11 cellular contexts compared by ENCODE assay signal in genomic region chr7:22481726-22482125, GRCh38. TPM values are rescaled to one million over a fixed set of nuclear protein-coding genes. Genes with fewer than 3 reads are reported as not detected.
DNase-seq lines count a peak whose midpoint lies in the region; ATAC-seq and TF ChIP-seq lines count a peak whose summit lies in the region.
"Had no signal": no experiment of that assay in that cellular context is flagged by ENCODE, and none has a peak within 500 bp of the region (broad histone marks: within the 10 kb centered on the region; RNA-seq: fewer than 3 reads in every experiment).

No MANE protein-coding gene starts in this region.

- peaks cover 7% of the 10 kb centered on the region for H3K27me3 Mint-ChIP-seq in endothelial cell (ENCODE audit: unreplicated experiment)

- no peak overlapping the region for H3K9ac ChIP-seq in smooth muscle cell (ENCODE audit: low read depth)

- H3K4me2 ChIP-seq in smooth muscle cell: no peak overlapping the region

- peaks cover 30% of the 10 kb centered on the region for H3K4me1 Mint-ChIP-seq in endothelial cell (ENCODE audit: unreplicated experiment)

- no peaks in the 10 kb centered on the region for H3K4me1 ChIP-seq in smooth muscle cell (ENCODE audit: low read depth)

- H4K20me1 ChIP-seq in smooth muscle cell (ENCODE audit: low read depth): no peaks in the 10 kb centered on the region

- 59% methylated on average over 5 of the region's 5 CpGs for WGBS in smooth muscle cell (ENCODE audit: low lambda C conversion rate)

- H3K27me3 ChIP-seq in smooth muscle cell (ENCODE audit: low read depth): no peaks in the 10 kb centered on the region

- H3K4me3 ChIP-seq in coronary artery (no peak overlapping the region), smooth muscle cell (no peak overlapping the region)
- H3K4me3 ChIP-seq: K562 had no signal

- H3K27ac ChIP-seq in coronary artery (no peak overlapping the region), smooth muscle cell (ENCODE audit: low read depth) (no peak overlapping the region)
- H3K27ac ChIP-seq: epithelial cell of prostate had no signal

- H3K27ac Mint-ChIP-seq in endothelial cell (ENCODE audit: unreplicated experiment): peak overlapping the region; percentile 52

- DNase-seq in AG20443 (ENCODE audit: low spot score): peak; percentile 48
- no peak for DNase-seq in endothelial cell (ENCODE audit: low spot score)
- DNase-seq in UCSD-AML1 (lab: John Stamatoyannopoulos, UW; ENCODE audit: unreplicated experiment): no peak
- no peak for DNase-seq in AG08396 (ENCODE audit: low spot score)
- DNase-seq in coronary artery (ENCODE audit: low spot score): no peak
- DNase-seq in smooth muscle cell (lab: John Stamatoyannopoulos, UW; ENCODE audit: unreplicated experiment): no peak

- no peaks in the 10 kb centered on the region for H3K36me3 ChIP-seq in smooth muscle cell (ENCODE audit: low read depth)

- no peaks in the 10 kb centered on the region for H3K9me3 ChIP-seq in smooth muscle cell (replicated peaks; ENCODE audit: low read depth)

- no peak overlapping the region for H3K4me3 Mint-ChIP-seq in endothelial cell (ENCODE audit: unreplicated experiment)

- H3K36me3 Mint-ChIP-seq in endothelial cell (ENCODE audit: low read depth, unreplicated experiment): peaks cover 8% of the 10 kb centered on the region

- ATAC-seq in GM18870 (IDR thresholded peaks at IDR 0.05; ENCODE audit: unreplicated experiment) (peak; percentile 81), HG03342 (IDR thresholded peaks at IDR 0.05; ENCODE audit: unreplicated experiment) (peak; percentile 75)
- ATAC-seq: activated CD4-positive, CD25-positive, alpha-beta regulatory T cell treated with anti-CD3 and anti-CD28 coated beads, Interleukin-2, amount 50 U/mL, for 24 hours; K562 had no signal

- TF ChIP-seq CTCF in endothelial cell (IDR thresholded peaks at IDR 0.05; ENCODE audit: unreplicated experiment) (no peak), coronary artery (IDR thresholded peaks at IDR 0.05) (no peak), smooth muscle cell (IDR thresholded peaks at IDR 0.05; ENCODE audit: borderline replicate concordance, insufficient read depth, poor library complexity, severe bottlenecking) (no peak)

- H3F3A ChIP-seq in smooth muscle cell (ENCODE audit: low read depth): no peaks in the 10 kb centered on the region

- no peaks in the 10 kb centered on the region for H3K79me2 ChIP-seq in smooth muscle cell (ENCODE audit: low read depth)

- no peaks in the 10 kb centered on the region for H3K9me3 Mint-ChIP-seq in endothelial cell (ENCODE audit: unreplicated experiment)

- no peak overlapping the region for H2AFZ ChIP-seq in smooth muscle cell (ENCODE audit: low read depth)

RNA-seq across cellular contexts. Expression of gene STEAP1B, which starts 18.3 kb away (rescaled TPM):
- total RNA-seq in endothelial cell (ENCODE audit: unreplicated experiment) (5.6 TPM), smooth muscle cell (0.40 and 0.58 TPM in 2 replicates)
- 1.4 TPM in 1 of 2 replicates, not detected in the other for polyA plus RNA-seq in smooth muscle cell
